ENCODE assay signal across 1 cellular context in genomic region chr1:151908228-151908691, GRCh38.
A peak's percentile ranks its signal among the peaks of the same experiment; 100 is the strongest.
TF ChIP-seq lines count a peak whose summit lies in the region.

No MANE protein-coding gene starts in this region.

TF ChIP-seq in H1, 55 proteins besides CTCF, POLR2A, EP300 and RAD21:
- TF ChIP-seq RXRA (IDR thresholded peaks at IDR 0.05; ENCODE audit: insufficient read depth, low read depth, low read length) (no peak), RNF2 (IDR thresholded peaks at IDR 0.05; ENCODE audit: borderline replicate concordance, low read depth, low read length, missing control alignments, poor library complexity, severe bottlenecking) (no peak), YY1 (IDR thresholded peaks at IDR 0.05; ENCODE audit: low read depth, low read length) (peak; percentile 85), TAF1 (IDR thresholded peaks at IDR 0.05; ENCODE audit: low read depth, low read length) (0 out of 2 replicates have a peak, but pooled peaks have one; percentile 28), SAP30 (IDR thresholded peaks at IDR 0.05; ENCODE audit: insufficient read depth, insufficient replicate concordance, low read length) (no peak), KDM5A (IDR thresholded peaks at IDR 0.05; ENCODE audit: low read length) (no peak)
